Comparison of ENCODE assay signal across 37 cellular contexts in the genomic region with DNA sequence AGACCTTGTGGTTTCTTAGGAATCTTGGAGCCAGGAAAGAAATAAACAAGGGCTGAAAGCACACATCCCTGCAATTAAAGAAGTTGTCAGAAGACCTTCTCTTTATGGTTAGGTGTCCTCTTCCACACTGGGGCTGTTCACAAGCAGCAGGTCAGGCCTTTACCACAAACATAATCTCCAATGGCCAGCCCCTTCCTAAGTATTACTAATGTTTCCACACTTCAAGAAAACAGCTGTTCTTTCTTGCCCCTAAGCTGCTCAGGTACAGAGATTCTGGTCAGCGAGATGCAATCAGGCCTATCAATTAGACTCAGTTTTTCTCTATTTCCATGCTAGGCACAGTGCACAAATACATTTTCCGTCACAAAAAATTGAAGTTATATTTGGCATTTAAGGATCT. TPM values are rescaled to one million over a fixed set of nuclear protein-coding genes. Genes with fewer than 3 reads are reported as not detected.
"Had no signal": no experiment of that assay in that cellular context is flagged by ENCODE, and none has a peak within 500 bp of the region (broad histone marks: within the 10 kb centered on the region; RNA-seq: fewer than 3 reads in every experiment).

No MANE protein-coding gene starts in this region.

- H3K4me3 ChIP-seq: ascending aorta, body of pancreas, breast epithelium, PC-9 had no signal

- H3K27ac ChIP-seq: ascending aorta, body of pancreas, breast epithelium, PC-9, RWPE1 had no signal

- H3K4me1 ChIP-seq: ascending aorta, body of pancreas had no signal

- H3K4me2 ChIP-seq: PC-9 had no signal

- H3K27me3 ChIP-seq: ascending aorta, body of pancreas, breast epithelium had no signal

- ATAC-seq: activated naive CD8-positive, alpha-beta T cell treated with anti-CD3 and anti-CD28 coated beads, Interleukin-2, amount 50 U/mL, for 24 hours; body of pancreas; Right ventricle myocardium inferior had no signal

- DNase-seq: activated B cell treated with CpG ODN at 0.5 μM for 24 hours; activated CD4-positive, alpha-beta memory T cell treated with anti-CD3 and anti-CD28 coated beads for 36 hours; activated CD4-positive, alpha-beta T cell treated with anti-CD3 and anti-CD28 coated beads for 4 hours; activated CD4-positive, alpha-beta T cell treated with anti-CD3 and anti-CD28 coated beads, Interleukin-2, amount 50 U/mL, for 1 hour; activated CD4-positive, CD25-positive, alpha-beta regulatory T cell treated with anti-CD3 and anti-CD28 coated beads, Interleukin-2, amount 50 U/mL, for 72 hours; activated CD8-positive, alpha-beta memory T cell treated with anti-CD3 and anti-CD28 coated beads, Interleukin-2, amount 50 U/mL, for 4 hours; activated effector memory CD4-positive, alpha-beta T cell treated with Interleukin-2 at 50 U/mL for 16 hours; activated naive CD4-positive, alpha-beta T cell treated with anti-CD3 and anti-CD28 coated beads, Interleukin-2, amount 10 ng/mL, durations not matched to agents 7 days and 5 days; activated naive CD8-positive, alpha-beta T cell treated with anti-CD3 and anti-CD28 coated beads, Interleukin-2, amount 50 U/mL, for 24 hours; activated T-cell treated with anti-CD3 and anti-CD28 coated beads, Interleukin-2, amount 50 U/mL, for 48 hours; amygdala; body of pancreas; Kasumi-1; KG1; MM.1S; NCI-H1092 treated with DMSO at 0.1 percent for 48 hours; NCI-H1417; NCI-H146; NCI-H187; NCI-H2029 treated with DMSO at 0.1 percent for 48 hours; NCI-H2171 treated with DMSO at 0.1 percent for 48 hours; NCI-H2227 treated with DMSO at 0.1 percent for 48 hours; NCI-H446; NCI-H510A treated with DMSO at 0.1 percent for 48 hours; NCI-H526 treated with DMSO at 0.1 percent for 48 hours; NK-92 treated with Interleukin-12 subunit alpha and Interleukin-12 subunit beta, amount 100 ng/mL, for 24 hours; PC-9; SIG-M5; T1000 had no signal

- H3K36me3 ChIP-seq: ascending aorta, breast epithelium had no signal

- H2AFZ ChIP-seq: PC-9 had no signal

- H3K9me3 ChIP-seq: ascending aorta, body of pancreas, breast epithelium had no signal

RNA-seq across cellular contexts. Expression of a gene that starts 5.3 kb away (rescaled TPM):
- total RNA-seq: activated B cell treated with CpG ODN at 0.5 μM for 24 hours; activated CD4-positive, alpha-beta memory T cell treated with anti-CD3 and anti-CD28 coated beads for 36 hours; ascending aorta; body of pancreas; PC-9; Right ventricle myocardium inferior; T-helper 1 cell treated with Interleukin-12 subunit alpha and Interleukin-12 subunit beta and Interleukin-4 antibody, amounts not matched to agents 30 ng/mL and 1 ng/mL, for 36 hours; T-helper 2 cell treated with Interferon-gamma antibody and Interleukin-4, amounts not matched to agents 100 ng/mL and 5 ng/mL, for 36 hours had no signal
- polyA plus RNA-seq: IgD-negative memory B cell had no signal

RNA-seq across cellular contexts. Expression of a gene that starts 33.7 kb away (rescaled TPM):
- total RNA-seq: activated B cell treated with CpG ODN at 0.5 μM for 24 hours; activated CD4-positive, alpha-beta memory T cell treated with anti-CD3 and anti-CD28 coated beads for 36 hours; ascending aorta; body of pancreas; breast epithelium; cardiac septum; PC-9; Right ventricle myocardium inferior; T-helper 1 cell treated with Interleukin-12 subunit alpha and Interleukin-12 subunit beta and Interleukin-4 antibody, amounts not matched to agents 30 ng/mL and 1 ng/mL, for 36 hours; T-helper 2 cell treated with Interferon-gamma antibody and Interleukin-4, amounts not matched to agents 100 ng/mL and 5 ng/mL, for 36 hours had no signal
- polyA plus RNA-seq: IgD-negative memory B cell had no signal

RNA-seq across cellular contexts. Expression of a gene that starts 45.2 kb away (rescaled TPM):
- total RNA-seq: ascending aorta had no signal
